ENCODE assay signal across 2 cellular contexts in genomic region chr3:172152294-172152649, GRCh38.
TF ChIP-seq lines count a peak whose summit lies in the region.

No MANE protein-coding gene starts in this region.

TF ChIP-seq in IMR-90, 13 proteins besides CTCF, POLR2A, EP300 and RAD21:
- TF ChIP-seq BHLHE40 (IDR thresholded peaks at IDR 0.05; ENCODE audit: low read depth, low read length), result no peak
- TF ChIP-seq USF2 (IDR thresholded peaks at IDR 0.05; ENCODE audit: low read depth, low read length), result no peak
- TF ChIP-seq SMC3 (IDR thresholded peaks at IDR 0.05; ENCODE audit: low read depth, low read length), result no peak
- TF ChIP-seq MXI1 (IDR thresholded peaks at IDR 0.05; ENCODE audit: borderline replicate concordance, low read depth, low read length), result no peak
- TF ChIP-seq CEBPB (IDR thresholded peaks at IDR 0.05; ENCODE audit: low read depth, low read length), result no peak
- TF ChIP-seq RFX5 (IDR thresholded peaks at IDR 0.05; ENCODE audit: low read depth, low read length), result no peak

TF ChIP-seq in GM12878, 131 proteins besides CTCF, POLR2A, EP300 and RAD21:
- TF ChIP-seq TCF3 (IDR thresholded peaks at IDR 0.05; ENCODE audit: borderline replicate concordance, insufficient read depth, low read depth, low read length) (no peak), BMI1 (IDR thresholded peaks at IDR 0.05; ENCODE audit: borderline replicate concordance) (no peak), SUPT20H (IDR thresholded peaks at IDR 0.05; ENCODE audit: borderline replicate concordance, control insufficient read depth, low read depth, low read length) (no peak), KLF5 (IDR thresholded peaks at IDR 0.05; ENCODE audit: partially characterized antibody) (no peak), CUX1 (IDR thresholded peaks at IDR 0.05; ENCODE audit: insufficient replicate concordance, low read depth, low read length) (no peak), CHD4 (IDR thresholded peaks at IDR 0.05) (no peak), ZNF622 (IDR thresholded peaks at IDR 0.05) (no peak), JUND (IDR thresholded peaks at IDR 0.05; ENCODE audit: low read depth, low read length) (no peak), HSF1 (IDR thresholded peaks at IDR 0.05; ENCODE audit: low read depth, low read length) (no peak), PBX3 (IDR thresholded peaks at IDR 0.05; ENCODE audit: insufficient replicate concordance, low read depth, low read length) (no peak), TCF12 (IDR thresholded peaks at IDR 0.05; ENCODE audit: low read depth, low read length) (no peak), KAT2A (conservative IDR thresholded peaks at IDR 0.05; ENCODE audit: control insufficient read depth, low read depth, low read length) (no peak), SREBF2 (IDR thresholded peaks at IDR 0.05; ENCODE audit: low read length) (no peak), TBL1XR1 (IDR thresholded peaks at IDR 0.05; ENCODE audit: low read depth, low read length) (no peak)
